In the genomic region with DNA sequence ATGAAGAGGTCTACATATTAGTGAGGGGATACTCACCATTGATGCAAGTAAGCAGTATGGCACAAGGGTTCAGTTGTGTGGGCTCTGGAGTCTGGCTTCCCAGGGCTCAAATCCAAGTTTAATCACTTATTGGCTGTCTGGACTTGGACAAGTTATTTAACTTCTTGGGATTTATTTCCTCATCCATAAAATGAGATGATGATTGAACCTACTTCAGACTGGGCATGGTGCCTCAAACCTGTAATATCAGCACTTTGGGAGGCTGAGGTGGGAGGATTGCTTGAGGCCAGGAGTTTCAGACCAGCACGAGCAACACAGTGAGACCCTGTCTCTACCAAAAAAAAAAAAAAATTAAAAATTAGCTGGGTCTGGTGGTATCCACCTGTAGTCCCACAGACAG, we compare ENCODE assay signal across 28 cellular contexts.
"Had no signal": no experiment of that assay in that cellular context is flagged by ENCODE, and none has a peak within 500 bp of the region (broad histone marks: within the 10 kb centered on the region; RNA-seq: fewer than 3 reads in every experiment).

No MANE protein-coding gene starts in this region.

- DNase-seq: stimulated activated CD4-positive, alpha-beta T cell treated with anti-CD3 and anti-CD28 coated beads, Interleukin-2, amount 100 ng/mL, for 48 hours; stimulated activated CD4-positive, alpha-beta T cell treated with anti-CD3 and anti-CD28 coated beads, Interleukin-4, amount 100 ng/mL, for 1 hour; stimulated activated CD4-positive, alpha-beta T cell treated with anti-CD3 and anti-CD28 coated beads, Interleukin-4, amount 100 ng/mL, for 24 hours; stimulated activated CD4-positive, alpha-beta T cell treated with anti-CD3 and anti-CD28 coated beads, Interleukin-4, amount 100 ng/mL, for 4 hours; stimulated activated CD8-positive, alpha-beta memory T cell treated with anti-CD3 and anti-CD28 coated beads, Interleukin-4, amount 100 ng/mL, for 48 hours; stimulated activated naive B cell treated with anti-CD40 and anti-IgM and Interleukin-4, amounts not matched to agents 10 μg/mL and 1 μg/mL and 100 μg/mL, for 72 hours; stimulated activated naive CD4-positive, alpha-beta T cell; stimulated activated naive CD4-positive, alpha-beta T cell treated with Interleukin-2 at 50 U/mL for 16 hours; stimulated activated naive CD8-positive, alpha-beta T cell treated with anti-CD3 and anti-CD28 coated beads, Interleukin-15, amount 100 ng/mL, for 72 hours; stimulated activated naive CD8-positive, alpha-beta T cell treated with anti-CD3 and anti-CD28 coated beads, Interleukin-15, Interleukin-2, amounts not matched to agents 100 U/mL and 50 U/mL, for 24 hours; stomach; substantia nigra; testis; thyroid gland; tibial artery; trophoblast cell; upper lobe of left lung; upper lobe of right lung; uterus had no signal

- H3K36me3 Mint-ChIP-seq: stimulated activated effector memory CD8-positive, alpha-beta T cell treated with anti-CD3 and anti-CD28 coated beads, Interleukin-12 subunit alpha, Interleukin-12 subunit beta, amount 100 ng/mL, for 72 hours; stimulated activated memory B cell treated with anti-CD40 and anti-IgM and Interleukin-4, amounts not matched to agents 10 μg/mL and 1 μg/mL and 100 μg/mL, for 72 hours; stimulated activated naive B cell treated with anti-CD40 and anti-IgM and Interleukin-4, amounts not matched to agents 10 μg/mL and 1 μg/mL and 100 μg/mL, for 72 hours; type B pancreatic cell had no signal

- FAIRE-seq: urothelium cell line had no signal

- H3K4me3 Mint-ChIP-seq: stimulated activated effector memory CD8-positive, alpha-beta T cell treated with anti-CD3 and anti-CD28 coated beads, Interleukin-12 subunit alpha, Interleukin-12 subunit beta, amount 100 ng/mL, for 72 hours; stimulated activated memory B cell treated with anti-CD40 and anti-IgM and Interleukin-4, amounts not matched to agents 10 μg/mL and 1 μg/mL and 100 μg/mL, for 72 hours; stimulated activated naive B cell treated with anti-CD40 and anti-IgM and Interleukin-4, amounts not matched to agents 10 μg/mL and 1 μg/mL and 100 μg/mL, for 72 hours; stimulated activated naive CD8-positive, alpha-beta T cell treated with anti-CD3 and anti-CD28 coated beads, Interleukin-15, amount 100 ng/mL, for 72 hours; stimulated activated naive CD8-positive, alpha-beta T cell treated with anti-CD3 and anti-CD28 coated beads, Interleukin-15, Interleukin-2, amounts not matched to agents 100 ng/mL and 50 ng/mL, for 24 hours; type B pancreatic cell had no signal

- H3K36me3 ChIP-seq: stomach, suprapubic skin, thoracic aorta, thyroid gland, tibial artery, tibial nerve, upper lobe of left lung, upper lobe of right lung, uterus, vagina had no signal

- H3K4me1 Mint-ChIP-seq: stimulated activated effector memory CD8-positive, alpha-beta T cell treated with anti-CD3 and anti-CD28 coated beads, Interleukin-12 subunit alpha, Interleukin-12 subunit beta, amount 100 ng/mL, for 72 hours; stimulated activated memory B cell treated with anti-CD40 and anti-IgM and Interleukin-4, amounts not matched to agents 10 μg/mL and 1 μg/mL and 100 μg/mL, for 72 hours; stimulated activated naive B cell treated with anti-CD40 and anti-IgM and Interleukin-4, amounts not matched to agents 10 μg/mL and 1 μg/mL and 100 μg/mL, for 72 hours; stimulated activated naive CD8-positive, alpha-beta T cell treated with anti-CD3 and anti-CD28 coated beads, Interleukin-15, amount 100 ng/mL, for 72 hours had no signal

- H3K27ac ChIP-seq: stomach, suprapubic skin, testis, thoracic aorta, thyroid gland, tibial artery, tibial nerve, upper lobe of left lung, upper lobe of right lung, uterus, vagina had no signal

- H3K4me1 ChIP-seq: stomach, suprapubic skin, testis, thyroid gland, tibial artery, tibial nerve, upper lobe of left lung, upper lobe of right lung, uterus had no signal

- H3K27ac Mint-ChIP-seq: stimulated activated effector memory CD8-positive, alpha-beta T cell treated with anti-CD3 and anti-CD28 coated beads, Interleukin-12 subunit alpha, Interleukin-12 subunit beta, amount 100 ng/mL, for 72 hours; stimulated activated memory B cell treated with anti-CD40 and anti-IgM and Interleukin-4, amounts not matched to agents 10 μg/mL and 1 μg/mL and 100 μg/mL, for 72 hours; stimulated activated naive B cell treated with anti-CD40 and anti-IgM and Interleukin-4, amounts not matched to agents 10 μg/mL and 1 μg/mL and 100 μg/mL, for 72 hours; stimulated activated naive CD8-positive, alpha-beta T cell treated with anti-CD3 and anti-CD28 coated beads, Interleukin-15, amount 100 ng/mL, for 72 hours; stimulated activated naive CD8-positive, alpha-beta T cell treated with anti-CD3 and anti-CD28 coated beads, Interleukin-15, Interleukin-2, amounts not matched to agents 100 ng/mL and 50 ng/mL, for 24 hours; type B pancreatic cell had no signal

- H3K9me3 Mint-ChIP-seq: stimulated activated effector memory CD8-positive, alpha-beta T cell treated with anti-CD3 and anti-CD28 coated beads, Interleukin-12 subunit alpha, Interleukin-12 subunit beta, amount 100 ng/mL, for 72 hours; stimulated activated memory B cell treated with anti-CD40 and anti-IgM and Interleukin-4, amounts not matched to agents 10 μg/mL and 1 μg/mL and 100 μg/mL, for 72 hours; stimulated activated naive CD8-positive, alpha-beta T cell treated with anti-CD3 and anti-CD28 coated beads, Interleukin-15, amount 100 ng/mL, for 72 hours; stimulated activated naive CD8-positive, alpha-beta T cell treated with anti-CD3 and anti-CD28 coated beads, Interleukin-15, Interleukin-2, amounts not matched to agents 100 ng/mL and 50 ng/mL, for 24 hours had no signal

- H3K9me3 ChIP-seq: stomach, suprapubic skin, testis, thoracic aorta, thyroid gland, tibial artery, tibial nerve, upper lobe of left lung, upper lobe of right lung, uterus, vagina had no signal

- H3K4me3 ChIP-seq: stomach, suprapubic skin, testis, thoracic aorta, thyroid gland, tibial artery, tibial nerve, upper lobe of left lung, upper lobe of right lung, uterus, vagina had no signal

- H3K27me3 ChIP-seq: testis, thyroid gland, tibial nerve, upper lobe of left lung, upper lobe of right lung, uterus, vagina had no signal

- ATAC-seq: stimulated activated effector memory CD8-positive, alpha-beta T cell treated with anti-CD3 and anti-CD28 coated beads, Interleukin-12 subunit alpha, Interleukin-12 subunit beta, amount 100 ng/mL, for 72 hours; stimulated activated memory B cell treated with anti-CD40 and anti-IgM and Interleukin-4, amounts not matched to agents 10 μg/mL and 1 μg/mL and 100 μg/mL, for 72 hours; stimulated activated naive B cell treated with anti-CD40 and anti-IgM and Interleukin-4, amounts not matched to agents 10 μg/mL and 1 μg/mL and 100 μg/mL, for 72 hours; stimulated activated naive CD8-positive, alpha-beta T cell treated with anti-CD3 and anti-CD28 coated beads, Interleukin-15, amount 100 ng/mL, for 72 hours; stimulated activated naive CD8-positive, alpha-beta T cell treated with anti-CD3 and anti-CD28 coated beads, Interleukin-15, Interleukin-2, amounts not matched to agents 100 U/mL and 50 U/mL, for 24 hours; upper lobe of right lung had no signal
